In genomic region chr1:196607940-196608339, GRCh38 we compare ENCODE assay signal across 1 cellular context.
TF ChIP-seq lines count a peak whose summit lies in the region.

No MANE protein-coding gene starts in this region.

TF ChIP-seq in GM23338, 12 proteins besides CTCF, POLR2A, EP300 and RAD21 (continued from another document):
- TF ChIP-seq ZNF462 (CRISPR knock-in tag; IDR thresholded peaks at IDR 0.05) (no peak), CREB1 (CRISPR knock-in tag; IDR thresholded peaks at IDR 0.05; ENCODE audit: low read depth) (no peak), EZH2phosphoT487 (IDR thresholded peaks at IDR 0.05; ENCODE audit: unreplicated experiment) (no peak), STAT1 (IDR thresholded peaks at IDR 0.05; ENCODE audit: unreplicated experiment) (no peak), NANOG (IDR thresholded peaks at IDR 0.05; ENCODE audit: borderline replicate concordance) (no peak; the same call in 1 of the 2 replicates), ZNF114 (CRISPR knock-in tag; IDR thresholded peaks at IDR 0.05) (no peak), ZNF331 (CRISPR knock-in tag; IDR thresholded peaks at IDR 0.05; ENCODE audit: low read depth) (no peak)
